In the genomic region with DNA sequence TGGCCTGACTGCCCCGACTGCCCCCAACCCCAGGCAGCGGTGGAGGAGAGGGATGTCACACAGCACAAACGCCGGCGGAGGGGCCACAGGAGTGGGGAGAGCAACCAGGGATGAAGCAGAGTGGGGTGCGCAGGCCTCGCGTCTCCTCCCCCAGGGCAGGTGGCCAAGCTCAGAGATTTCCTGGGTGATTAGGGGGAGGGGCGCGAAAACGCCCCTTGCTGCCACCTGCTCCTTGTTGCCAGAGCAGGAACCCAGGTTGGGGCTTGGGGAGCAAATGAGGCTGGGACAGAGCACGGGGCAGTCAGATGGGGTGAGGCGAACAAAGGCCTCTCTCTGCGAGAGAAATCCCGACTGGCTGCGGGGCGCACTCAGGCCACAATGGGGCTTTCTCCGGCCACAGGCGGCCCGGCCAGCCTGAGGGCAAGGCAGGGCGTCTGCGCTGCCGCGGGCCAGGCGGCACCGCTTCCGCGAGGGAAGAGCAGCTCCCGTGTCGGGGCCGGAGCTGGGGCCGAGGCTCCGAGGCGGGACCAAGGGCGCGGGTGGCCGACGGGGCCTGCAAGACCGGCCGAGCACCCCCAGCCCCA, we compare ENCODE assay signal across 8 cellular contexts. TPM values are rescaled to one million over a fixed set of nuclear protein-coding genes. Genes with fewer than 3 reads are reported as not detected.
DNase-seq lines count a peak whose midpoint lies in the region; ATAC-seq and TF ChIP-seq lines count a peak whose summit lies in the region.

No MANE protein-coding gene starts in this region.

- 18% methylated on average over 40 of the region's 40 CpGs for WGBS in HUES64

- H3K4me1 Mint-ChIP-seq in activated CD4-positive, alpha-beta T cell treated with anti-CD3 and anti-CD28 coated beads, Interleukin-2, amount 10 ng/mL, durations not matched to agents 7 days and 5 days, result peaks cover 24% of the 10 kb centered on the region
- H3K4me1 Mint-ChIP-seq in neural crest cell, result peaks cover 46% of the 10 kb centered on the region

- TF ChIP-seq CTCF in fibroblast of the aortic adventitia (IDR thresholded peaks at IDR 0.05; ENCODE audit: insufficient read depth, low read length) (no peak), neural crest cell (conservative IDR thresholded peaks at IDR 0.05) (no peak)

- H3K27me3 Mint-ChIP-seq in activated CD4-positive, alpha-beta T cell treated with anti-CD3 and anti-CD28 coated beads, Interleukin-2, amount 10 ng/mL, durations not matched to agents 7 days and 5 days, result peaks cover 5% of the 10 kb centered on the region
- H3K27me3 Mint-ChIP-seq in neural crest cell (ENCODE audit: low read depth), result no peaks in the 10 kb centered on the region

- no peaks in the 10 kb centered on the region for H3K36me3 Mint-ChIP-seq in activated CD4-positive, alpha-beta T cell treated with anti-CD3 and anti-CD28 coated beads, Interleukin-2, amount 10 ng/mL, durations not matched to agents 7 days and 5 days (ENCODE audit: low read depth)
- no peaks in the 10 kb centered on the region for H3K36me3 Mint-ChIP-seq in neural crest cell (ENCODE audit: low read depth)

- H3K4me3 ChIP-seq in HUES64 (ENCODE audit: low read length) (peak overlapping the region; percentile 47), fibroblast of the aortic adventitia (ENCODE audit: low read depth, low read length) (peak overlapping the region; percentile 63)

- ATAC-seq in GM19468 (IDR thresholded peaks at IDR 0.05; ENCODE audit: extremely low read depth, unreplicated experiment), result peak; percentile 30

- no peaks in the 10 kb centered on the region for H3K27me3 ChIP-seq in HUES64 (ENCODE audit: insufficient read depth, low read length)

- peak; percentile 83 for DNase-seq in DMS53 (lab: John Stamatoyannopoulos, UW)
- no peak for DNase-seq in activated CD4-positive, alpha-beta T cell treated with anti-CD3 and anti-CD28 coated beads, Interleukin-2, amount 10 ng/mL, durations not matched to agents 7 days and 5 days
- no peak for DNase-seq in fibroblast of the aortic adventitia (ENCODE audit: low read depth)
- peak; percentile 63 for DNase-seq in neural crest cell (ENCODE audit: low read depth, low spot score)
- no peak for DNase-seq in SW480 (ENCODE audit: low spot score)
- no peak for DNase-seq in activated CD4-positive, CD25-positive, alpha-beta regulatory T cell (lab: John Stamatoyannopoulos, UW)

- peak overlapping the region; percentile 79 for H3K27ac Mint-ChIP-seq in activated CD4-positive, alpha-beta T cell treated with anti-CD3 and anti-CD28 coated beads, Interleukin-2, amount 10 ng/mL, durations not matched to agents 7 days and 5 days
- H3K27ac Mint-ChIP-seq in neural crest cell (ENCODE audit: unreplicated experiment), result peak overlapping the region; percentile 99

- H3K9ac ChIP-seq in HUES64 (ENCODE audit: low read depth, low read length), result peak overlapping the region; percentile 83

- no peaks in the 10 kb centered on the region for H3K9me3 Mint-ChIP-seq in activated CD4-positive, alpha-beta T cell treated with anti-CD3 and anti-CD28 coated beads, Interleukin-2, amount 10 ng/mL, durations not matched to agents 7 days and 5 days
- no peaks in the 10 kb centered on the region for H3K9me3 Mint-ChIP-seq in neural crest cell

- peak overlapping the region; percentile 95 for H3K27ac ChIP-seq in HUES64 (ENCODE audit: low read depth, low read length)

- peak overlapping the region; percentile 44 for H3K4me3 Mint-ChIP-seq in activated CD4-positive, alpha-beta T cell treated with anti-CD3 and anti-CD28 coated beads, Interleukin-2, amount 10 ng/mL, durations not matched to agents 7 days and 5 days
- H3K4me3 Mint-ChIP-seq in neural crest cell, result peak overlapping the region; percentile 67

- H3K4me1 ChIP-seq in HUES64 (ENCODE audit: insufficient read depth, low read length), result peaks cover 23% of the 10 kb centered on the region

- CTCF ChIA-PET in activated CD4-positive, alpha-beta T cell treated with anti-CD3 and anti-CD28 coated beads, Interleukin-2, amount 10 ng/mL, durations not matched to agents 7 days and 5 days (lab: Charles Lee), result interaction anchor here (1.0 to 2.4 kb wide), 4 partner anchors 9 to 110 kb away, joined by 3 to 12 read pairs (median 4); no protein-coding TSS in a partner anchor

- no peaks in the 10 kb centered on the region for H3K36me3 ChIP-seq in HUES64 (ENCODE audit: insufficient read depth, low read length)

- POLR2A ChIA-PET in activated CD4-positive, alpha-beta T cell treated with anti-CD3 and anti-CD28 coated beads, Interleukin-2, amount 10 ng/mL, durations not matched to agents 7 days and 5 days (lab: Charles Lee), result no interaction called here

- no peaks in the 10 kb centered on the region for H3K9me3 ChIP-seq in HUES64 (ENCODE audit: insufficient read depth, low read depth, low read length)

RNA-seq across cellular contexts. Expression of a gene that starts 11.5 kb away (rescaled TPM):
- polyA plus RNA-seq in HUES64 (2013, experiment 1 of 2), result not detected
- not detected for polyA plus RNA-seq in HUES64 (2013, experiment 2 of 2)
- not detected for total RNA-seq in activated CD4-positive, alpha-beta T cell treated with anti-CD3 and anti-CD28 coated beads, Interleukin-2, amount 10 ng/mL, durations not matched to agents 7 days and 5 days
- not detected in 2 replicates for total RNA-seq in fibroblast of the aortic adventitia (ENCODE audit: low replicate concordance)
- not detected in 2 replicates for total RNA-seq in neural crest cell

Comparison
In these comparisons a context has a peak if more than half of its experiments do, and no peak if none do; other contexts are left out.
1. DNase-seq: peak in DMS53 (single experiment) and neural crest cell (single experiment); none in activated CD4-positive, alpha-beta T cell treated with anti-CD3 and anti-CD28 coated beads, Interleukin-2, amount 10 ng/mL, durations not matched to agents 7 days and 5 days (single experiment), fibroblast of the aortic adventitia (single experiment), SW480 (single experiment) and activated CD4-positive, CD25-positive, alpha-beta regulatory T cell (0 of 4).